Comparison of ENCODE assay signal across 1 cellular context in the genomic region with DNA sequence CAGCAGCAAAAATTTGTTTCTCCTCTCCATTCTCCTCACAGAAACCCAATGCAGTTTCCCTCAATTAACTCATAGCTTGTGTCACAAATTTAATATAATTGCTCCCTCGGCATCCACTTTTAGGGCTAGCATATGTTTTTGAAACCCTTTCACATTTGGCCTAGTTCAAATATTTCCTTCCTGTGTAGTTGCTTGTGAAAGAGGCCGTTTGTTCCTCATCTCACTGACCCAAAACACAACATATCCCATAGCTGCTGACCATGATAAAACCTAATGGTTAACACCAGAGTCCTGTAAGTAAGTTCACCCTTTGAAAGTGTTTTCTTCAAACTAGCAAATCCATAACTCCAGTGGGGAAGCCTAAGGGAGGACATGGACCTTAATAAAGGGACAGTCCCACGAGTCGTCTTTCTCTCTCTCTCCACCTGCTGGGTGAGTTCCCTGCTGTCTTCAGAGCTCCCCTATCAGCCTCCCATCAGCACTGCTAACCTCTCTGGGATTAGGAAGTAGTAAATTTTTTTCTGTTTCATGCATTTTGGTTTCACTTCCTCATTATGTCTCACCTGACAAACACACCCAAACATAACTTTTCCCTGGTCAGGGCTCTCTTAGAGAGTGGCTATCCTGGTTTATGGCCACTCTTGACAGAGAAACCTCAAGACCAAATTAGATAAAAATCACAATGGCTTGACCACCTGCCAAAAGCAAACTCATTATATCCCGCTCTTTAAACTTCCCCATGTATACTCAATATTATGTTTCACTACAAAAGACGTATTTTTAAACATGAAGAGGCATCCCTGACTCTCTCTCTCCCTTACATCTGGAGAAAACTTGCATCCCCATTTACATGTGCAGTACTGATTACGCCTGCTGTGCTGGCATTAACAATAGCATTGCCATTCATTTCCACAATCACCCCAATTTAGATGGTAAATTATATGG.
TF ChIP-seq lines count a peak whose summit lies in the region.

No MANE protein-coding gene starts in this region.

TF ChIP-seq in K562, 482 proteins besides CTCF, POLR2A, EP300 and RAD21 (continued from another document):
- TF ChIP-seq SOX6 (IDR thresholded peaks at IDR 0.05) (peak; percentile 65; the same call in 1 of the 2 replicates), ETV6 (IDR thresholded peaks at IDR 0.05; ENCODE audit: borderline replicate concordance in 1 of 2, low read depth in 2 of 2, low read length in 1 of 2) (peak in 1 of 2 experiments; percentile 49; a peak in 1 of 4 replicates), ETV6 (CRISPR knock-in tag; IDR thresholded peaks at IDR 0.05; ENCODE audit: borderline replicate concordance) (no peak), ZBTB43 (CRISPR knock-in tag; IDR thresholded peaks at IDR 0.05) (no peak), HMBOX1 (IDR thresholded peaks at IDR 0.05) (peak; percentile 63; the same call in 1 of the 2 replicates), RCOR1 (IDR thresholded peaks at IDR 0.05; ENCODE audit: borderline replicate concordance in 1 of 2, low read depth in 2 of 2, low read length in 2 of 2) (peak in 1 of 2 experiments; percentile 40; a peak in 1 of 4 replicates)
